11 cellular contexts compared by ENCODE assay signal in the genomic region with DNA sequence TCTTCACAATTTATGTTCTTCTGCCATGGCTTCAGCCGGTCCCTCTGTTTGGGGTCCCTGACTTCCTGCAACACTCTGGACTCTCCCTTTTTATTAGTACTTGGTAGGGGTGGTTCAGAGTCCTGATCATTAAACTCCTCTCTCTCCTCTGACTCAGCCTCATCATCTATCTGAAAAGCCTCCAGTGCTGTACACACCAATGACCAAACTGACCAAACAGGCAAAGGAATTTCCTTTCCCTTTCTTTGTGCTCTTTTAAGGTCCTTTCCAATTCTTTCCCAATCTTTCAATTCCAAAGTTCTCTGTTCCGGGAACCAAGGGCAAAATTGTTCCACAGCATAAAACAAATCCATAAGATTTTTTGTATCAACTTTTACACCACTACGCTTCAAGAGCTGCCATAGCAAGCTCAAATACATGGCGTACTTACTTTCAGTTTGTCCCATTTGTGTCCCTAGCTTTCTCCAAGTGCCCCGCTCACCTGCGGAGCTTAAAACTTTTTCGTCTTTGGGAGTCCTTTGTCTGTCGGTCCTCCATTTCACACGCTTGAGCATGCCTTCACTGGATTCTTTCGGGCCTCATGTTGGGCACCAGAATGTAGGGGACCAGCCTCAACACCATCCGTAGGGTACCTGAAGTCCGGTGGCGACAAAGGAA. TPM values are rescaled to one million over a fixed set of nuclear protein-coding genes. Genes with fewer than 3 reads are reported as not detected.
A peak's percentile ranks its signal among the peaks of the same experiment; 100 is the strongest.
DNase-seq lines count a peak whose midpoint lies in the region; ATAC-seq, FAIRE-seq and TF ChIP-seq lines count a peak whose summit lies in the region.
"Had no signal": no experiment of that assay in that cellular context is flagged by ENCODE, and none has a peak within 500 bp of the region (broad histone marks: within the 10 kb centered on the region; RNA-seq: fewer than 3 reads in every experiment).

No MANE protein-coding gene starts in this region.

- no peaks in the 10 kb centered on the region; the same call in 1 of the 2 replicates for H4K20me1 ChIP-seq in GM23248 (ENCODE audit: insufficient read depth)

- peak overlapping the region; percentile 9 for H3K4me3 Mint-ChIP-seq in T-helper 17 cell

- H3K4me1 ChIP-seq in GM23248 (ENCODE audit: insufficient read depth), result peaks cover 5% of the 10 kb centered on the region
- peaks cover 0 to 3% of the 10 kb centered on the region in 2 donors for H3K4me1 ChIP-seq in small intestine (ENCODE audit: control insufficient read depth in 2 of 2, insufficient read depth in 1 of 2, low read depth in 1 of 2, low read length in 1 of 2)

- H3K27ac ChIP-seq in GM23248, result peak overlapping the region; percentile 42
- H3K27ac ChIP-seq in small intestine (ENCODE audit: low read depth in 1 of 2, low read length in 1 of 2), result no peak overlapping the region
- H3K27ac ChIP-seq: right atrium auricular region, WERI-Rb-1 had no signal

- no peaks in the 10 kb centered on the region for H3K27me3 Mint-ChIP-seq in T-helper 17 cell

- H3K9me3 ChIP-seq in GM23248 (ENCODE audit: low read depth) (no peaks in the 10 kb centered on the region), T-helper 17 cell (ENCODE audit: control insufficient read depth, low read length, poor library complexity, severe bottlenecking) (no peaks in the 10 kb centered on the region), small intestine (ENCODE audit: control insufficient read depth, low read depth) (no peaks in the 10 kb centered on the region)
- H3K9me3 ChIP-seq: right atrium auricular region had no signal

- H3K27me3 ChIP-seq in GM23248 (replicated peaks; ENCODE audit: insufficient read depth) (no peaks in the 10 kb centered on the region), small intestine (ENCODE audit: control insufficient read depth in 2 of 2, insufficient read depth in 2 of 2, low read length in 2 of 2) (no peaks in the 10 kb centered on the region)
- H3K27me3 ChIP-seq: right atrium auricular region had no signal

- H3F3A ChIP-seq in GM23248 (ENCODE audit: insufficient read depth), result peaks cover 13% of the 10 kb centered on the region

- ATAC-seq in T-helper 17 cell (no peak), HG02840 (IDR thresholded peaks at IDR 0.05; ENCODE audit: low FRiP score, unreplicated experiment) (no peak)
- no peak for ATAC-seq in stimulated activated naive CD8-positive, alpha-beta T cell treated with anti-CD3 and anti-CD28 coated beads, Interleukin-15, Interleukin-2, amounts not matched to agents 100 U/mL and 50 U/mL, for 24 hours

- H3K9ac ChIP-seq in GM23248, result no peak overlapping the region

- no peak for FAIRE-seq in small intestine (lab: Jason Lieb, UNC)

- peak overlapping the region; percentile 39 for H3K4me2 ChIP-seq in GM23248 (ENCODE audit: unreplicated experiment)

- no peaks in the 10 kb centered on the region for H3K9me2 ChIP-seq in GM23248 (ENCODE audit: insufficient read depth)

- WGBS in GM23248 (ENCODE audit: low coverage in 1 of 2, low lambda C conversion rate in 2 of 2, missing lambda C conversion rate in 2 of 2), 2 experiments, result 95 to 96% methylated on average over 13 of the region's 13 CpGs
- 94 to 96% (median 95%) methylated on average over 13 of the region's 13 CpGs for WGBS in small intestine, 3 donors

- H2AFZ ChIP-seq in GM23248, result no peak overlapping the region

- H3K27ac Mint-ChIP-seq in T-helper 17 cell, result peak overlapping the region; percentile 21

- H3K4me3 ChIP-seq in GM23248 (no peak overlapping the region), foreskin fibroblast (ENCODE audit: low read depth in 1 of 2, low read length in 2 of 2) (no peak overlapping the region), small intestine (ENCODE audit: low read depth in 1 of 2, low read length in 2 of 2) (no peak overlapping the region)
- H3K4me3 ChIP-seq: right atrium auricular region had no signal

- H3K36me3 ChIP-seq in GM23248 (ENCODE audit: low read depth), result no peaks in the 10 kb centered on the region
- H3K36me3 ChIP-seq in small intestine (ENCODE audit: control insufficient read depth in 2 of 2, insufficient read depth in 2 of 2, low read length in 2 of 2), result no peaks in the 10 kb centered on the region
- H3K36me3 ChIP-seq: right atrium auricular region had no signal

- H3K36me3 Mint-ChIP-seq in T-helper 17 cell (ENCODE audit: low read depth), result peaks cover 2% of the 10 kb centered on the region

- H3K4me1 Mint-ChIP-seq in T-helper 17 cell, result peaks cover 32% of the 10 kb centered on the region

- H3K79me2 ChIP-seq in GM23248 (ENCODE audit: insufficient read depth), result peaks cover 89% of the 10 kb centered on the region

- in situ Hi-C loops in GM23248 (cut with MboI), result no loop called here

- DNase-seq in GM23248 (peak; percentile 77), T-helper 17 cell (no peak), foreskin fibroblast (peak; percentile 44 to 69), small intestine (peak; percentile 48), AML-193 (lab: John Stamatoyannopoulos, UW) (no peak)
- no peak for DNase-seq in stimulated activated naive CD8-positive, alpha-beta T cell treated with anti-CD3 and anti-CD28 coated beads, Interleukin-15, Interleukin-2, amounts not matched to agents 100 U/mL and 50 U/mL, for 24 hours
- DNase-seq: activated CD8-positive, alpha-beta memory T cell treated with anti-CD3 and anti-CD28 coated beads, Interleukin-2, amount 50 U/mL, for 48 hours; SIG-M5; WERI-Rb-1 had no signal

- no peak for TF ChIP-seq CTCF in foreskin fibroblast (IDR thresholded peaks at IDR 0.05; ENCODE audit: low read depth, low read length)

RNA-seq across cellular contexts. Expression of a gene that starts 9.6 kb away (rescaled TPM):
- total RNA-seq in GM23248 (2014; rRNA removed; shearing (Covaris generic)), result 41.1 and 41.4 TPM in 2 replicates
- polyA plus RNA-seq in GM23248 (2016; fragmentation: Nextera tagmentation; extraction: Ambion mirVana), result 77.8 and 82.2 TPM in 2 replicates
- 100 to 1,000 TPM in 1 of 2 donors, 10 to 100 TPM in 1; 98.9 to 127 TPM for total RNA-seq in T-helper 17 cell
- 10 to 100 TPM; 88.3 to 97.8 (median 94.6) TPM for polyA plus RNA-seq in small intestine

RNA-seq across cellular contexts. Expression of a gene that starts 9.9 kb away (rescaled TPM):
- 36.7 and 50.1 TPM in 2 replicates for total RNA-seq in GM23248 (2014; rRNA removed; shearing (Covaris generic))
- 27.0 and 28.1 TPM in 2 replicates for polyA plus RNA-seq in GM23248 (2016; fragmentation: Nextera tagmentation; extraction: Ambion mirVana)
- total RNA-seq in T-helper 17 cell, result 10 to 100 TPM; 85.0 to 86.4 TPM
- 10 to 100 TPM; 29.4 to 35.8 (median 34.6) TPM for polyA plus RNA-seq in small intestine

Comparison
In these comparisons a context has a peak if more than half of its experiments do, and no peak if none do; other contexts are left out.
1. DNase-seq: peak in GM23248 (single experiment), foreskin fibroblast (2 of 2) and small intestine (single experiment); none in T-helper 17 cell (0 of 3), AML-193 (0 of 2) and stimulated activated naive CD8-positive, alpha-beta T cell treated with anti-CD3 and anti-CD28 coated beads, Interleukin-15, Interleukin-2, amounts not matched to agents 100 U/mL and 50 U/mL, for 24 hours (single experiment).